29 cellular contexts compared by ENCODE assay signal in genomic region chr16:58225965-58226602, GRCh38.
"Had no signal": no experiment of that assay in that cellular context is flagged by ENCODE, and none has a peak within 500 bp of the region (broad histone marks: within the 10 kb centered on the region; RNA-seq: fewer than 3 reads in every experiment).

No MANE protein-coding gene starts in this region.

- ATAC-seq: effector memory CD8-positive, alpha-beta T cell; left ventricle myocardium superior; lower lobe of right lung; psoas muscle; right cardiac atrium; stimulated activated naive B cell treated with anti-CD40 and anti-IgM and Interleukin-4, amounts not matched to agents 10 μg/mL and 1 μg/mL and 100 μg/mL, for 72 hours; upper lobe of right lung had no signal

- H3K27me3 ChIP-seq: esophagus squamous epithelium, ovary, tibial nerve, uterus had no signal

- H3K36me3 ChIP-seq: esophagus squamous epithelium, lower lobe of right lung, ovary, spleen, thoracic aorta, tibial nerve, upper lobe of right lung, uterus had no signal

- H3K4me1 Mint-ChIP-seq: immature natural killer cell; naive B cell; nephron; stimulated activated naive B cell treated with anti-CD40 and anti-IgM and Interleukin-4, amounts not matched to agents 10 μg/mL and 1 μg/mL and 100 μg/mL, for 72 hours had no signal

- H3K9me3 Mint-ChIP-seq: effector memory CD8-positive, alpha-beta T cell; immature natural killer cell; naive B cell; nephron; stimulated activated naive B cell treated with anti-CD40 and anti-IgM and Interleukin-4, amounts not matched to agents 10 μg/mL and 1 μg/mL and 100 μg/mL, for 72 hours; stimulated activated naive CD8-positive, alpha-beta T cell treated with anti-CD3 and anti-CD28 coated beads, Interleukin-15, Interleukin-2, amounts not matched to agents 100 ng/mL and 50 ng/mL, for 24 hours had no signal

- H3K27ac Mint-ChIP-seq: effector memory CD8-positive, alpha-beta T cell; immature natural killer cell; naive B cell; nephron; stimulated activated naive B cell treated with anti-CD40 and anti-IgM and Interleukin-4, amounts not matched to agents 10 μg/mL and 1 μg/mL and 100 μg/mL, for 72 hours; stimulated activated naive CD8-positive, alpha-beta T cell treated with anti-CD3 and anti-CD28 coated beads, Interleukin-15, Interleukin-2, amounts not matched to agents 100 ng/mL and 50 ng/mL, for 24 hours had no signal

- H3K4me3 ChIP-seq: esophagus squamous epithelium, lower lobe of right lung, ovary, psoas muscle, skin epidermis, spleen, thoracic aorta, tibial nerve, upper lobe of right lung, uterus had no signal

- DNase-seq: cortex of kidney; effector memory CD8-positive, alpha-beta T cell; erythroblast; esophagus squamous epithelium; foreskin melanocyte; glutamatergic neuron; hypothalamus; immature natural killer cell; islet precursor cell; left ventricle myocardium superior; lower lobe of right lung; naive B cell; occipital lobe; ovary; posterior cingulate gyrus; psoas muscle; right cardiac atrium; spleen; stimulated activated CD4-positive, alpha-beta T cell treated with anti-CD3 and anti-CD28 coated beads, Interleukin-15, amount 100 ng/mL, for 24 hours; stimulated activated CD4-positive, alpha-beta T cell treated with anti-CD3 and anti-CD28 coated beads, Interleukin-2, amount 100 ng/mL, for 48 hours; stimulated activated naive B cell treated with anti-CD40 and anti-IgM and Interleukin-4, amounts not matched to agents 10 μg/mL and 1 μg/mL and 100 μg/mL, for 72 hours; upper lobe of right lung; uterus had no signal

- H3K9me3 ChIP-seq: esophagus squamous epithelium, lower lobe of right lung, ovary, psoas muscle, spleen, thoracic aorta, tibial nerve, upper lobe of right lung, uterus had no signal

- H3K27ac ChIP-seq: esophagus squamous epithelium, lower lobe of right lung, ovary, psoas muscle, skin epidermis, spleen, thoracic aorta, tibial nerve, upper lobe of right lung, uterus had no signal

- FAIRE-seq: endometrium had no signal

- H3K4me3 Mint-ChIP-seq: effector memory CD8-positive, alpha-beta T cell; immature natural killer cell; naive B cell; nephron; stimulated activated naive B cell treated with anti-CD40 and anti-IgM and Interleukin-4, amounts not matched to agents 10 μg/mL and 1 μg/mL and 100 μg/mL, for 72 hours; stimulated activated naive CD8-positive, alpha-beta T cell treated with anti-CD3 and anti-CD28 coated beads, Interleukin-15, Interleukin-2, amounts not matched to agents 100 ng/mL and 50 ng/mL, for 24 hours had no signal

- H3K4me1 ChIP-seq: lower lobe of right lung, psoas muscle, spleen, tibial nerve, upper lobe of right lung, uterus had no signal

- H3K36me3 Mint-ChIP-seq: immature natural killer cell; naive B cell; stimulated activated naive B cell treated with anti-CD40 and anti-IgM and Interleukin-4, amounts not matched to agents 10 μg/mL and 1 μg/mL and 100 μg/mL, for 72 hours had no signal
